8 cellular contexts compared by ENCODE assay signal in the genomic region with DNA sequence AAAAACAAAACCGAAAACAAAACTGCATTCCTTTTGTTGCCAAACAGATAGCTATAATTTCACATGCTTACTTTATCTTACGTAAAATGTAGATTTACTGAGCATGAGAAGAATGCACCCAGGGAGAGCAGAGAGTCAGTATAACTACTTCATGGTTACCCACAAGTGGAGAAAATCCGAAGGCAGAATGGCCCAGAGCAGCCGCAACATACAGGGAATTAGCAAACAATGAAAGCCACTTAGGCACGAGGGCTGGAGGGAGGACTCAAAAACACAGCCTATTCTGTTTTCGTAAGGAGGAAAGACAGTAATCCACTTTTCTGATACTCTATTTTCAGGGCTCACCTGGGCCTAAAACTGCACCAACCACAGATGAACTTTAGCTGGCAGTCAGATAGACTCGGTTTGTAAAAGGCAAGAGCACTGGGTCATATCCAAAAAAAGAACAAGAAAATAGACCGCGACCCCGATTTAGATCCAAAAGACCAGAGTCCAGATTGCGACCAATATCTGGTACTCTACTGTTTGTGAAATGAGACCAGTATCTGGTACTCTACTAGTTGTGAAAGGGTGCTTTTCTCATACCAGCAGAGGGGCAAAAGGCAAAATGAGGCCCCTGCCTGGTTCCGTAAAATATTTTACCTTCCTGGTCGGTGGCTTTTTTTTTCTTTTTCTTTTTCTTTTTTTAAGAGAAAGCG. TPM values are rescaled to one million over a fixed set of nuclear protein-coding genes. Genes with fewer than 3 reads are reported as not detected.
DNase-seq lines count a peak whose midpoint lies in the region; ATAC-seq, FAIRE-seq and TF ChIP-seq lines count a peak whose summit lies in the region.

No MANE protein-coding gene starts in this region.

- H3K27ac ChIP-seq in DOHH2 (ENCODE audit: low read depth, low read length), result peak overlapping the region; percentile 79
- H3K27ac ChIP-seq in OCI-LY1 (ENCODE audit: low read depth, low read length, poor library complexity, severe bottlenecking), result no peak overlapping the region
- H3K27ac ChIP-seq in H1 (ENCODE audit: low read depth, low read length), result no peak overlapping the region

- no peak for TF ChIP-seq POLR2A in H1 (IDR thresholded peaks at IDR 0.05; ENCODE audit: control extremely low read depth in 1 of 2, low read depth in 2 of 2, low read length in 2 of 2)

- 19% methylated on average over 13 of the region's 14 CpGs; no CpG with 5 or more reads in 1 of the 2 experiments for WGBS in H1 (ENCODE audit: extremely low coverage in 1 of 2, insufficient coverage in 1 of 2, insufficient read length in 1 of 2, insufficient replicate concordance in 2 of 2, low coverage in 1 of 2, low lambda C conversion rate in 2 of 2, missing lambda C conversion rate in 1 of 2), 2 experiments

- TF ChIP-seq CTCF in DOHH2 (IDR thresholded peaks at IDR 0.05; ENCODE audit: low read depth, low read length, poor library complexity, severe bottlenecking), result no peak
- TF ChIP-seq CTCF in OCI-LY1 (IDR thresholded peaks at IDR 0.05; ENCODE audit: low read length), result no peak
- no peak for TF ChIP-seq CTCF in H1 (IDR thresholded peaks at IDR 0.05; ENCODE audit: control extremely low read depth in 1 of 3, insufficient read depth in 1 of 3, low read depth in 1 of 3, low read length in 3 of 3)
- TF ChIP-seq CTCF in neural crest cell (conservative IDR thresholded peaks at IDR 0.05), result no peak

- H2BK120ac ChIP-seq in H1 (replicated peaks; ENCODE audit: low read depth, low read length), result peak overlapping the region; percentile 36

- H3F3A ChIP-seq in DOHH2 (ENCODE audit: control insufficient read depth, insufficient read depth), result peaks cover 5% of the 10 kb centered on the region; the same call in 1 of the 2 replicates
- no peaks in the 10 kb centered on the region for H3F3A ChIP-seq in OCI-LY1 (ENCODE audit: insufficient read depth, low read length)

- no peak overlapping the region for H3K4ac ChIP-seq in H1 (replicated peaks; ENCODE audit: insufficient read length, low read depth, low read length)

- DNase-seq in H1 (ENCODE audit: low read depth in 1 of 2, low spot score in 2 of 2), result peak in 1 of 2 experiments; percentile 35
- no peak for DNase-seq in neural crest cell (ENCODE audit: low read depth, low spot score)
- DNase-seq in ecto neural progenitor cell (ENCODE audit: low spot score), result no peak
- no peak for DNase-seq in DMS153 (lab: John Stamatoyannopoulos, UW)

- H3K4me2 ChIP-seq in DOHH2 (ENCODE audit: low read length), result peak overlapping the region; percentile 99
- H3K4me2 ChIP-seq in OCI-LY1 (ENCODE audit: low read length), result peak overlapping the region; percentile 93
- H3K4me2 ChIP-seq in H1 (ENCODE audit: insufficient read depth in 1 of 2, low read depth in 2 of 2, low read length in 2 of 2), result peak overlapping the region; percentile 86 to 93

- H2AFZ ChIP-seq in OCI-LY1 (ENCODE audit: low read length) (no peak overlapping the region), H1 (ENCODE audit: low read length) (no peak overlapping the region)

- no peak overlapping the region; the same call in 1 of the 2 replicates for H2BK15ac ChIP-seq in H1 (ENCODE audit: low read length)

- H3K56ac ChIP-seq in H1 (replicated peaks; ENCODE audit: insufficient read length, low read depth, low read length), result no peak overlapping the region

- H3K18ac ChIP-seq in H1 (ENCODE audit: extremely low read depth, low read length), result no peak overlapping the region

- no peak for FAIRE-seq in H1 (lab: Jason Lieb, UNC)

- H3K36me3 ChIP-seq in DOHH2 (ENCODE audit: control insufficient read depth, low read length) (peaks cover 21% of the 10 kb centered on the region), OCI-LY1 (ENCODE audit: insufficient read depth, low read length) (no peaks in the 10 kb centered on the region), H1 (ENCODE audit: control insufficient read depth in 2 of 4, insufficient read depth in 4 of 4, low read length in 3 of 4) (no peaks in the 10 kb centered on the region)

- no peaks in the 10 kb centered on the region for H3K9me3 Mint-ChIP-seq in neural crest cell

- H3K4me1 Mint-ChIP-seq in neural crest cell, result peaks cover 42% of the 10 kb centered on the region

- ATAC-seq in GM21717 (IDR thresholded peaks at IDR 0.05; ENCODE audit: unreplicated experiment) (peak; percentile 29), GM18873 (IDR thresholded peaks at IDR 0.05; ENCODE audit: low FRiP score, unreplicated experiment) (no peak)

- H3K79me2 ChIP-seq in DOHH2 (ENCODE audit: control insufficient read depth, low read length) (peaks cover 64% of the 10 kb centered on the region), OCI-LY1 (ENCODE audit: insufficient read depth, low read length) (no peaks in the 10 kb centered on the region), H1 (ENCODE audit: control insufficient read depth in 1 of 2, insufficient read depth in 2 of 2, low read length in 2 of 2) (peaks cover 19 to 57% of the 10 kb centered on the region in 2 experiments)

- peaks cover 83% of the 10 kb centered on the region for H3K27me3 Mint-ChIP-seq in neural crest cell (ENCODE audit: low read depth)

- H3K4me3 ChIP-seq in DOHH2 (ENCODE audit: low read length), result peak overlapping the region; percentile 83
- H3K4me3 ChIP-seq in OCI-LY1 (ENCODE audit: low read depth, low read length, poor library complexity, severe bottlenecking), result peak overlapping the region; percentile 76
- H3K4me3 ChIP-seq in H1 (ENCODE audit: extremely low read depth in 1 of 4, insufficient read depth in 2 of 4, low read depth in 3 of 4, low read length in 4 of 4), result peak overlapping the region; percentile 73 to 90 (median 80)

- TF ChIP-seq EP300 in H1 (IDR thresholded peaks at IDR 0.05; ENCODE audit: borderline replicate concordance in 1 of 2, low read depth in 2 of 2, low read length in 2 of 2), result no peak

- no peaks in the 10 kb centered on the region for H3K9me3 ChIP-seq in DOHH2 (ENCODE audit: control insufficient read depth, insufficient read depth, low read length)
- no peaks in the 10 kb centered on the region for H3K9me3 ChIP-seq in OCI-LY1 (ENCODE audit: low read length)
- H3K9me3 ChIP-seq in H1 (ENCODE audit: insufficient read depth in 2 of 2, low read depth in 1 of 2, low read length in 1 of 2), result no peaks in the 10 kb centered on the region

- no peak for TF ChIP-seq RAD21 in H1 (IDR thresholded peaks at IDR 0.05 in 1 of 2, conservative IDR thresholded peaks at IDR 0.05 in 1 of 2; ENCODE audit: low read depth in 2 of 2, low read length in 2 of 2)

- H3K9me2 ChIP-seq in DOHH2 (replicated peaks; ENCODE audit: control insufficient read depth, low read length) (no peaks in the 10 kb centered on the region), OCI-LY1 (ENCODE audit: low read depth, low read length) (no peaks in the 10 kb centered on the region)

- H3K27me3 ChIP-seq in DOHH2 (ENCODE audit: control insufficient read depth, low read length) (peaks cover 3% of the 10 kb centered on the region; the same call in 1 of the 2 replicates), OCI-LY1 (ENCODE audit: insufficient read depth, low read length) (no peaks in the 10 kb centered on the region; the same call in none of the 2 replicates), H1 (replicated peaks in 1 of 4; ENCODE audit: control insufficient read depth in 3 of 4, extremely low read depth in 1 of 4, insufficient read depth in 3 of 4, low read length in 3 of 4) (peaks cover 0 to 2% (median 0%) of the 10 kb centered on the region in 4 experiments; a peak in 1 of 7 replicates)

- H3K23ac ChIP-seq in H1 (ENCODE audit: insufficient read length), result no peak overlapping the region

- no peak overlapping the region for H4K5ac ChIP-seq in H1 (ENCODE audit: insufficient read length, low read depth, low read length)

- peak overlapping the region; percentile 63; the same call in 1 of the 2 replicates for H2BK5ac ChIP-seq in H1 (ENCODE audit: low read depth, low read length)

- no peak overlapping the region for H4K91ac ChIP-seq in H1 (replicated peaks; ENCODE audit: insufficient read length, low read length)

- H3K4me3 Mint-ChIP-seq in neural crest cell, result peak overlapping the region; percentile 94

- POLR2A ChIA-PET in H1 (lab: Charles Lee; ENCODE audit: partially characterized antibody), result interaction anchor here (0.8 to 4.2 kb wide), 9 partner anchors 7 to 83 kb away, joined by 3 to 37 read pairs (median 5); a partner anchor contains a TSS

- peak overlapping the region; percentile 71 for H3K27ac Mint-ChIP-seq in neural crest cell (ENCODE audit: unreplicated experiment)

- CTCF ChIA-PET in H1 (lab: Charles Lee; ENCODE audit: partially characterized antibody), result interaction anchor here (0.9 to 7.3 kb wide), 10 partner anchors 9 to 62 kb away, joined by 3 to 86 read pairs (median 6); no protein-coding TSS in a partner anchor

- H3K23me2 ChIP-seq in H1 (ENCODE audit: low read depth, low read length), result peaks cover 18% of the 10 kb centered on the region

- no peak overlapping the region for H4K8ac ChIP-seq in H1 (ENCODE audit: extremely low read depth, insufficient read depth, low read length)

- H2BK20ac ChIP-seq in H1 (ENCODE audit: low read length), result no peak overlapping the region

- H3K36me3 Mint-ChIP-seq in neural crest cell (ENCODE audit: low read depth), result no peaks in the 10 kb centered on the region

- H3K4me1 ChIP-seq in DOHH2 (ENCODE audit: control insufficient read depth, low read length), result peaks cover 37% of the 10 kb centered on the region
- peaks cover 17% of the 10 kb centered on the region for H3K4me1 ChIP-seq in OCI-LY1 (ENCODE audit: insufficient read depth, low read length, severe bottlenecking)
- peaks cover 26 to 42% (median 31%) of the 10 kb centered on the region in 4 experiments for H3K4me1 ChIP-seq in H1 (replicated peaks in 1 of 4; ENCODE audit: control insufficient read depth in 3 of 4, insufficient read depth in 4 of 4, low read length in 3 of 4)

- H2BK12ac ChIP-seq in H1 (ENCODE audit: low read depth, low read length), result 0 out of 2 replicates have a peak overlapping the region, but pooled peaks have one; percentile 80

- peaks cover 35% of the 10 kb centered on the region for H4K20me1 ChIP-seq in DOHH2 (ENCODE audit: control insufficient read depth, insufficient read depth, low read depth, low read length)
- H4K20me1 ChIP-seq in OCI-LY1 (ENCODE audit: insufficient read depth, low read length), result no peaks in the 10 kb centered on the region
- peaks cover 4 to 9% of the 10 kb centered on the region in 2 experiments for H4K20me1 ChIP-seq in H1 (replicated peaks in 1 of 2; ENCODE audit: control insufficient read depth in 1 of 2, insufficient read depth in 2 of 2, low read length in 2 of 2)

- peaks cover 24% of the 10 kb centered on the region for H3K79me1 ChIP-seq in H1 (ENCODE audit: low read depth, low read length)

- H3K14ac ChIP-seq in H1 (ENCODE audit: insufficient read length), result no peak overlapping the region

- H3K9ac ChIP-seq in OCI-LY1 (ENCODE audit: low read length) (peak overlapping the region; percentile 69), H1 (replicated peaks in 1 of 4; ENCODE audit: extremely low read depth in 1 of 4, low read depth in 3 of 4, low read length in 3 of 4) (peak overlapping the region in 2 of 4 experiments; percentile 34 to 74; a peak in 4 of 7 replicates)

- H2AK5ac ChIP-seq in H1 (ENCODE audit: low read depth, low read length), result peak overlapping the region; percentile 65; the same call in 1 of the 2 replicates

RNA-seq across cellular contexts. Expression of a gene that starts 1.3 kb away (rescaled TPM):
- 16.9 and 17.1 TPM in 2 replicates for total RNA-seq in H1 (2021; fragmentation: NEBNext Ultra II Directional; extraction: Animal tissue kit (Norgen Biotek cat#: 25700))
- 15.2 and 15.3 TPM in 2 replicates for polyA plus RNA-seq in H1 (2011; rRNA removed)
- polyA plus RNA-seq in H1 (2011; cell fraction: cytosol; rRNA removed), result 11.4 TPM
- 17.8 TPM for polyA plus RNA-seq in H1 (2011; cell fraction: nucleus; rRNA removed)
- polyA plus RNA-seq in H1 (2012, experiment 1 of 2), result 13.9 to 16.3 TPM (median 15.0 TPM) in 4 replicates
- polyA plus RNA-seq in H1 (2012, experiment 2 of 2), result 12.2 TPM
- polyA plus RNA-seq in H1 (2013, experiment 1 of 2), result 20.7 TPM
- 21.2 TPM for polyA plus RNA-seq in H1 (2013, experiment 2 of 2)
- polyA minus RNA-seq in H1 (2011; rRNA and poly(A)+ RNA removed), result 20.2 and 21.4 TPM in 2 replicates
- 8.9 TPM for polyA minus RNA-seq in H1 (2011; cell fraction: cytosol; rRNA and poly(A)+ RNA removed)
- 23.5 TPM for polyA minus RNA-seq in H1 (2011; cell fraction: nucleus; rRNA and poly(A)+ RNA removed)
- total RNA-seq in neural crest cell, result 14.9 and 15.6 TPM in 2 replicates

RNA-seq across cellular contexts. Expression of a gene that starts 16.7 kb away (rescaled TPM):
- 0.71 and 1.1 TPM in 2 replicates for total RNA-seq in H1 (2021; fragmentation: NEBNext Ultra II Directional; extraction: Animal tissue kit (Norgen Biotek cat#: 25700))
- polyA plus RNA-seq in H1 (2011; rRNA removed), result 0.09 and 0.32 TPM in 2 replicates
- polyA plus RNA-seq in H1 (2011; cell fraction: cytosol; rRNA removed), result 0.67 TPM
- polyA plus RNA-seq in H1 (2011; cell fraction: nucleus; rRNA removed), result 0.66 TPM
- 0.97 to 1.5 TPM (median 1.3 TPM) in 4 replicates for polyA plus RNA-seq in H1 (2012, experiment 1 of 2)
- 0.16 TPM for polyA plus RNA-seq in H1 (2012, experiment 2 of 2)
- 0.63 TPM for polyA plus RNA-seq in H1 (2013, experiment 1 of 2)
- polyA plus RNA-seq in H1 (2013, experiment 2 of 2), result 0.68 TPM
- 0.35 and 0.80 TPM in 2 replicates for polyA minus RNA-seq in H1 (2011; rRNA and poly(A)+ RNA removed)
- 1.5 TPM for polyA minus RNA-seq in H1 (2011; cell fraction: cytosol; rRNA and poly(A)+ RNA removed)
- 2.1 TPM for polyA minus RNA-seq in H1 (2011; cell fraction: nucleus; rRNA and poly(A)+ RNA removed)
- 0.44 and 0.45 TPM in 2 replicates for total RNA-seq in neural crest cell
